In the genomic region with DNA sequence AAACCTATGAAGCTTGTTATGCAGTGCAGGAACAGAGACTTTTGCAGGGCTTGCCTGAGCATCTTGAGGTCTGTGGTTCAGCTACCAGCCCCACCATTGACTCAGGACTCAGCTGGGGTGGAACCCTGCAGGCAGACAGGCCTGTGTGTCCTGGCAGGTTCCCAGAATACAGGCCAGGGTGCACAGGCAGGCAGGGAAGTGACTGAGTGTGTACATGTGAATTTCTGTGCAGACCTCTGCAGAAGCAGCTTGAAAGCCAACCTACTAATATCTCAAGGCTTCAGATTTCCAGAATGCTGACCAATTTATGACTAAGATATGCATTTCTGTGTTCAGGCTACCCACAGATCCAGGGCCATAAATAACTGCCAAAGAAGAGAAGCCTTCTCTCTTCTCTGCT, we compare ENCODE assay signal across 12 cellular contexts.
DNase-seq lines count a peak whose midpoint lies in the region; ATAC-seq and TF ChIP-seq lines count a peak whose summit lies in the region.
"Had no signal": no experiment of that assay in that cellular context is flagged by ENCODE, and none has a peak within 500 bp of the region (broad histone marks: within the 10 kb centered on the region; RNA-seq: fewer than 3 reads in every experiment).

No MANE protein-coding gene starts in this region.

- no peaks in the 10 kb centered on the region for H3K27me3 Mint-ChIP-seq in nephron (ENCODE audit: low read depth)

- TF ChIP-seq CTCF in astrocyte of the cerebellum (IDR thresholded peaks at IDR 0.05; ENCODE audit: low read depth, low read length, missing control alignments), result no peak
- no peak for TF ChIP-seq CTCF in nephron (IDR thresholded peaks at IDR 0.05; ENCODE audit: unreplicated experiment in 3 of 3)

- ATAC-seq in GM21717 (IDR thresholded peaks at IDR 0.05; ENCODE audit: unreplicated experiment), result no peak
- no peak for ATAC-seq in GM18505 (IDR thresholded peaks at IDR 0.05; ENCODE audit: unreplicated experiment)
- no peak for ATAC-seq in HG02885 (IDR thresholded peaks at IDR 0.05; ENCODE audit: poor library complexity, unreplicated experiment)

- no peak overlapping the region for H3K4me3 ChIP-seq in astrocyte of the cerebellum (ENCODE audit: low read depth, low read length)
- H3K4me3 ChIP-seq: heart right ventricle had no signal

- peak overlapping the region in 2 of 3 experiments; percentile 74 to 84 for H3K27ac Mint-ChIP-seq in nephron

- no peaks in the 10 kb centered on the region for H3K9me3 Mint-ChIP-seq in nephron
- H3K9me3 Mint-ChIP-seq: neural crest cell had no signal

- H3K36me3 Mint-ChIP-seq in nephron (ENCODE audit: low read depth), result no peaks in the 10 kb centered on the region

- H3K4me3 Mint-ChIP-seq in nephron, result no peak overlapping the region
- H3K4me3 Mint-ChIP-seq: neural crest cell had no signal

- DNase-seq in EH (ENCODE audit: low read depth) (peak; percentile 97), Kasumi-1 (lab: John Stamatoyannopoulos, UW) (peak; percentile 32 to 41), astrocyte of the cerebellum (ENCODE audit: low read depth) (peak; percentile 97)
- DNase-seq in stimulated activated naive CD4-positive, alpha-beta T cell treated with Interleukin-2 at 50 U/mL for 16 hours (lab: John Stamatoyannopoulos, UW), result no peak
- DNase-seq: activated naive CD4-positive, alpha-beta T cell; heart right ventricle; NCI-H2227 treated with DMSO at 0.1 percent for 48 hours had no signal

- TF ChIP-seq POLR2A in GM18505 (IDR thresholded peaks at IDR 0.05; ENCODE audit: borderline replicate concordance, extremely low read depth, insufficient read depth, insufficient read length), result no peak

- peaks cover 54% of the 10 kb centered on the region for H3K4me1 Mint-ChIP-seq in nephron

- in situ Hi-C loops in astrocyte of the cerebellum (cut with HindIII; ENCODE audit: low sequenced_read_pairs), result no loop called here
